In genomic region chr9:132575005-132575609, GRCh38 we compare ENCODE assay signal across 1 cellular context.
TF ChIP-seq lines count a peak whose summit lies in the region.

No MANE protein-coding gene starts in this region.

TF ChIP-seq in GM23338, 12 proteins besides CTCF, POLR2A, EP300 and RAD21 (continued from another document):
- TF ChIP-seq, protein P1, sequence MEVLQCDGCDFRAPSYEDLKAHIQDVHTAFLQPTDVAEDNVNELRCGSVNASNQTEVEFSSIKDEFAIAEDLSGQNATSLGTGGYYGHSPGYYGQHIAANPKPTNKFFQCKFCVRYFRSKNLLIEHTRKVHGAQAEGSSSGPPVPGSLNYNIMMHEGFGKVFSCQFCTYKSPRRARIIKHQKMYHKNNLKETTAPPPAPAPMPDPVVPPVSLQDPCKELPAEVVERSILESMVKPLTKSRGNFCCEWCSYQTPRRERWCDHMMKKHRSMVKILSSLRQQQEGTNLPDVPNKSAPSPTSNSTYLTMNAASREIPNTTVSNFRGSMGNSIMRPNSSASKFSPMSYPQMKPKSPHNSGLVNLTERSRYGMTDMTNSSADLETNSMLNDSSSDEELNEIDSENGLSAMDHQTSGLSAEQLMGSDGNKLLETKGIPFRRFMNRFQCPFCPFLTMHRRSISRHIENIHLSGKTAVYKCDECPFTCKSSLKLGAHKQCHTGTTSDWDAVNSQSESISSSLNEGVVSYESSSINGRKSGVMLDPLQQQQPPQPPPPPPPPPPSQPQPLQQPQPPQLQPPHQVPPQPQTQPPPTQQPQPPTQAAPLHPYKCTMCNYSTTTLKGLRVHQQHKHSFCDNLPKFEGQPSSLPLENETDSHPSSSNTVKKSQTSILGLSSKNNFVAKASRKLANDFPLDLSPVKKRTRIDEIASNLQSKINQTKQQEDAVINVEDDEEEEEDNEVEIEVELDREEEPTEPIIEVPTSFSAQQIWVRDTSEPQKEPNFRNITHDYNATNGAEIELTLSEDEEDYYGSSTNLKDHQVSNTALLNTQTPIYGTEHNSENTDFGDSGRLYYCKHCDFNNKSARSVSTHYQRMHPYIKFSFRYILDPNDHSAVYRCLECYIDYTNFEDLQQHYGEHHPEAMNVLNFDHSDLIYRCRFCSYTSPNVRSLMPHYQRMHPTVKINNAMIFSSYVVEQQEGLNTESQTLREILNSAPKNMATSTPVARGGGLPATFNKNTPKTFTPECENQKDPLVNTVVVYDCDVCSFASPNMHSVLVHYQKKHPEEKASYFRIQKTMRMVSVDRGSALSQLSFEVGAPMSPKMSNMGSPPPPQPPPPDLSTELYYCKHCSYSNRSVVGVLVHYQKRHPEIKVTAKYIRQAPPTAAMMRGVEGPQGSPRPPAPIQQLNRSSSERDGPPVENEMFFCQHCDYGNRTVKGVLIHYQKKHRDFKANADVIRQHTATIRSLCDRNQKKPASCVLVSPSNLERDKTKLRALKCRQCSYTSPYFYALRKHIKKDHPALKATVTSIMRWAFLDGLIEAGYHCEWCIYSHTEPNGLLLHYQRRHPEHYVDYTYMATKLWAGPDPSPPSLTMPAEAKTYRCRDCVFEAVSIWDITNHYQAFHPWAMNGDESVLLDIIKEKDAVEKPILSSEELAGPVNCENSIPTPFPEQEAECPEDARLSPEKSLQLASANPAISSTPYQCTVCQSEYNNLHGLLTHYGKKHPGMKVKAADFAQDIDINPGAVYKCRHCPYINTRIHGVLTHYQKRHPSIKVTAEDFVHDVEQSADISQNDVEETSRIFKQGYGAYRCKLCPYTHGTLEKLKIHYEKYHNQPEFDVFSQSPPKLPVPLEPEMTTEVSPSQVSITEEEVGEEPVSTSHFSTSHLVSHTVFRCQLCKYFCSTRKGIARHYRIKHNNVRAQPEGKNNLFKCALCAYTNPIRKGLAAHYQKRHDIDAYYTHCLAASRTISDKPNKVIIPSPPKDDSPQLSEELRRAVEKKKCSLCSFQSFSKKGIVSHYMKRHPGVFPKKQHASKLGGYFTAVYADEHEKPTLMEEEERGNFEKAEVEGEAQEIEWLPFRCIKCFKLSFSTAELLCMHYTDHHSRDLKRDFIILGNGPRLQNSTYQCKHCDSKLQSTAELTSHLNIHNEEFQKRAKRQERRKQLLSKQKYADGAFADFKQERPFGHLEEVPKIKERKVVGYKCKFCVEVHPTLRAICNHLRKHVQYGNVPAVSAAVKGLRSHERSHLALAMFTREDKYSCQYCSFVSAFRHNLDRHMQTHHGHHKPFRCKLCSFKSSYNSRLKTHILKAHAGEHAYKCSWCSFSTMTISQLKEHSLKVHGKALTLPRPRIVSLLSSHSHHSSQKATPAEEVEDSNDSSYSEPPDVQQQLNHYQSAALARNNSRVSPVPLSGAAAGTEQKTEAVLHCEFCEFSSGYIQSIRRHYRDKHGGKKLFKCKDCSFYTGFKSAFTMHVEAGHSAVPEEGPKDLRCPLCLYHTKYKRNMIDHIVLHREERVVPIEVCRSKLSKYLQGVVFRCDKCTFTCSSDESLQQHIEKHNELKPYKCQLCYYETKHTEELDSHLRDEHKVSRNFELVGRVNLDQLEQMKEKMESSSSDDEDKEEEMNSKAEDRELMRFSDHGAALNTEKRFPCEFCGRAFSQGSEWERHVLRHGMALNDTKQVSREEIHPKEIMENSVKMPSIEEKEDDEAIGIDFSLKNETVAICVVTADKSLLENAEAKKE (CRISPR knock-in tag; IDR thresholded peaks at IDR 0.05): no peak
- no peak for TF ChIP-seq ZNF114 (CRISPR knock-in tag; IDR thresholded peaks at IDR 0.05)
- no peak for TF ChIP-seq POLR2AphosphoS5 (IDR thresholded peaks at IDR 0.05; ENCODE audit: low read depth)
- TF ChIP-seq, protein P2, sequence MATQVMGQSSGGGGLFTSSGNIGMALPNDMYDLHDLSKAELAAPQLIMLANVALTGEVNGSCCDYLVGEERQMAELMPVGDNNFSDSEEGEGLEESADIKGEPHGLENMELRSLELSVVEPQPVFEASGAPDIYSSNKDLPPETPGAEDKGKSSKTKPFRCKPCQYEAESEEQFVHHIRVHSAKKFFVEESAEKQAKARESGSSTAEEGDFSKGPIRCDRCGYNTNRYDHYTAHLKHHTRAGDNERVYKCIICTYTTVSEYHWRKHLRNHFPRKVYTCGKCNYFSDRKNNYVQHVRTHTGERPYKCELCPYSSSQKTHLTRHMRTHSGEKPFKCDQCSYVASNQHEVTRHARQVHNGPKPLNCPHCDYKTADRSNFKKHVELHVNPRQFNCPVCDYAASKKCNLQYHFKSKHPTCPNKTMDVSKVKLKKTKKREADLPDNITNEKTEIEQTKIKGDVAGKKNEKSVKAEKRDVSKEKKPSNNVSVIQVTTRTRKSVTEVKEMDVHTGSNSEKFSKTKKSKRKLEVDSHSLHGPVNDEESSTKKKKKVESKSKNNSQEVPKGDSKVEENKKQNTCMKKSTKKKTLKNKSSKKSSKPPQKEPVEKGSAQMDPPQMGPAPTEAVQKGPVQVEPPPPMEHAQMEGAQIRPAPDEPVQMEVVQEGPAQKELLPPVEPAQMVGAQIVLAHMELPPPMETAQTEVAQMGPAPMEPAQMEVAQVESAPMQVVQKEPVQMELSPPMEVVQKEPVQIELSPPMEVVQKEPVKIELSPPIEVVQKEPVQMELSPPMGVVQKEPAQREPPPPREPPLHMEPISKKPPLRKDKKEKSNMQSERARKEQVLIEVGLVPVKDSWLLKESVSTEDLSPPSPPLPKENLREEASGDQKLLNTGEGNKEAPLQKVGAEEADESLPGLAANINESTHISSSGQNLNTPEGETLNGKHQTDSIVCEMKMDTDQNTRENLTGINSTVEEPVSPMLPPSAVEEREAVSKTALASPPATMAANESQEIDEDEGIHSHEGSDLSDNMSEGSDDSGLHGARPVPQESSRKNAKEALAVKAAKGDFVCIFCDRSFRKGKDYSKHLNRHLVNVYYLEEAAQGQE (IDR thresholded peaks at IDR 0.05; ENCODE audit: unreplicated experiment): no peak
- no peak for TF ChIP-seq STAT1 (IDR thresholded peaks at IDR 0.05; ENCODE audit: unreplicated experiment)
- TF ChIP-seq, protein P3, sequence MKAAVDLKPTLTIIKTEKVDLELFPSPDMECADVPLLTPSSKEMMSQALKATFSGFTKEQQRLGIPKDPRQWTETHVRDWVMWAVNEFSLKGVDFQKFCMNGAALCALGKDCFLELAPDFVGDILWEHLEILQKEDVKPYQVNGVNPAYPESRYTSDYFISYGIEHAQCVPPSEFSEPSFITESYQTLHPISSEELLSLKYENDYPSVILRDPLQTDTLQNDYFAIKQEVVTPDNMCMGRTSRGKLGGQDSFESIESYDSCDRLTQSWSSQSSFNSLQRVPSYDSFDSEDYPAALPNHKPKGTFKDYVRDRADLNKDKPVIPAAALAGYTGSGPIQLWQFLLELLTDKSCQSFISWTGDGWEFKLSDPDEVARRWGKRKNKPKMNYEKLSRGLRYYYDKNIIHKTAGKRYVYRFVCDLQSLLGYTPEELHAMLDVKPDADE (IDR thresholded peaks at IDR 0.05): no peak
- no peak for TF ChIP-seq CREB1 (CRISPR knock-in tag; IDR thresholded peaks at IDR 0.05; ENCODE audit: low read depth)
- no peak for TF ChIP-seq JUNB (IDR thresholded peaks at IDR 0.05; ENCODE audit: unreplicated experiment)
- no peak for TF ChIP-seq EZH2phosphoT487 (IDR thresholded peaks at IDR 0.05; ENCODE audit: unreplicated experiment)
- no peak for TF ChIP-seq NANOG (IDR thresholded peaks at IDR 0.05; ENCODE audit: borderline replicate concordance)
- TF ChIP-seq ZNF331 (CRISPR knock-in tag; IDR thresholded peaks at IDR 0.05; ENCODE audit: low read depth): no peak
